In genomic region chr11:68039526-68040086, GRCh38 we compare ENCODE assay signal across 8 cellular contexts. TPM values are rescaled to one million over a fixed set of nuclear protein-coding genes. Genes with fewer than 3 reads are reported as not detected.
DNase-seq lines count a peak whose midpoint lies in the region; ATAC-seq, FAIRE-seq and TF ChIP-seq lines count a peak whose summit lies in the region.

No MANE protein-coding gene starts in this region.

- FAIRE-seq in D721Med (lab: Jason Lieb, UNC), result no peak

- no peaks in the 10 kb centered on the region for H3K9me3 Mint-ChIP-seq in CD4-positive, CD25-positive, alpha-beta regulatory T cell
- H3K9me3 Mint-ChIP-seq in nephron, result no peaks in the 10 kb centered on the region

- H3K9ac ChIP-seq in HUES6 (ENCODE audit: low read length), result peak overlapping the region; percentile 37

- H3K4me3 ChIP-seq in CD4-positive, CD25-positive, alpha-beta regulatory T cell (ENCODE audit: low read depth, low read length), result peak overlapping the region; percentile 77
- peak overlapping the region; percentile 57 for H3K4me3 ChIP-seq in HUES6 (ENCODE audit: low read depth, low read length)

- H3K4me1 Mint-ChIP-seq in CD4-positive, CD25-positive, alpha-beta regulatory T cell, result peaks cover 0 to 34% (median 10%) of the 10 kb centered on the region in 4 donors
- peaks cover 12% of the 10 kb centered on the region for H3K4me1 Mint-ChIP-seq in nephron

- H3K36me3 Mint-ChIP-seq in CD4-positive, CD25-positive, alpha-beta regulatory T cell, result no peaks in the 10 kb centered on the region
- H3K36me3 Mint-ChIP-seq in nephron (ENCODE audit: low read depth), result no peaks in the 10 kb centered on the region

- TF ChIP-seq CTCF in nephron (IDR thresholded peaks at IDR 0.05; ENCODE audit: unreplicated experiment in 3 of 3) (no peak), D721Med (IDR thresholded peaks at IDR 0.05; ENCODE audit: insufficient read depth, missing control alignments) (no peak)

- peak overlapping the region; percentile 92 to 97 (median 94) for H3K27ac Mint-ChIP-seq in CD4-positive, CD25-positive, alpha-beta regulatory T cell
- peak overlapping the region; percentile 69 to 92 (median 85) for H3K27ac Mint-ChIP-seq in nephron

- H3K27me3 Mint-ChIP-seq in CD4-positive, CD25-positive, alpha-beta regulatory T cell, result no peaks in the 10 kb centered on the region
- H3K27me3 Mint-ChIP-seq in nephron (ENCODE audit: low read depth), result no peaks in the 10 kb centered on the region

- H3K36me3 ChIP-seq in CD4-positive, CD25-positive, alpha-beta regulatory T cell (ENCODE audit: control insufficient read depth, insufficient read depth, low read length), result peaks cover 10% of the 10 kb centered on the region
- H3K36me3 ChIP-seq in HUES6 (ENCODE audit: control insufficient read depth, insufficient read depth, low read length), result 0 out of 2 replicates have a peak, but pooled peaks cover 10% of the 10 kb centered on the region

- DNase-seq in CD4-positive, CD25-positive, alpha-beta regulatory T cell, result peak in 1 of 3 donors; percentile 20
- no peak for DNase-seq in KG1 (lab: John Stamatoyannopoulos, UW)
- DNase-seq in D721Med (ENCODE audit: insufficient read length, low spot score), result no peak
- no peak for DNase-seq in NCI-H187 (lab: John Stamatoyannopoulos, UW)
- DNase-seq in activated CD4-positive, alpha-beta T cell treated with anti-CD3 and anti-CD28 coated beads, Interleukin-2, amount 50 U/mL, for 1 hour, result no peak

- H3K27me3 ChIP-seq in CD4-positive, CD25-positive, alpha-beta regulatory T cell (ENCODE audit: control insufficient read depth, insufficient read depth, low read length), result no peaks in the 10 kb centered on the region
- no peaks in the 10 kb centered on the region for H3K27me3 ChIP-seq in HUES6 (ENCODE audit: control insufficient read depth, insufficient read depth, low read length)

- peak overlapping the region; percentile 90 to 98 (median 96) for H3K4me3 Mint-ChIP-seq in CD4-positive, CD25-positive, alpha-beta regulatory T cell
- H3K4me3 Mint-ChIP-seq in nephron, result peak overlapping the region in 2 of 3 experiments; percentile 72 to 76

- ATAC-seq in CD4-positive, CD25-positive, alpha-beta regulatory T cell (ENCODE audit: low read depth in 2 of 2), result no peak

- H3K4me1 ChIP-seq in CD4-positive, CD25-positive, alpha-beta regulatory T cell (ENCODE audit: control insufficient read depth, insufficient read depth, low read length, poor library complexity, severe bottlenecking), result peaks cover 56% of the 10 kb centered on the region
- H3K4me1 ChIP-seq in HUES6 (ENCODE audit: control insufficient read depth, insufficient read depth, low read length), result peaks cover 34% of the 10 kb centered on the region

- H3K9me3 ChIP-seq in CD4-positive, CD25-positive, alpha-beta regulatory T cell (ENCODE audit: control insufficient read depth in 2 of 2, low read length in 2 of 2), result no peaks in the 10 kb centered on the region
- H3K9me3 ChIP-seq in HUES6 (ENCODE audit: control insufficient read depth, insufficient read depth, low read depth, low read length), result no peaks in the 10 kb centered on the region

- peak overlapping the region; percentile 80 for H3K27ac ChIP-seq in CD4-positive, CD25-positive, alpha-beta regulatory T cell (ENCODE audit: insufficient read depth, low read length, poor library complexity, severe bottlenecking)
- H3K27ac ChIP-seq in HUES6 (ENCODE audit: low read depth, low read length) (no peak overlapping the region), cingulate gyrus (ENCODE audit: low read depth, low read length) (peak overlapping the region; percentile 47)

RNA-seq across cellular contexts. Expression of gene TCIRG1, which starts 0.8 kb away (rescaled TPM):
- 290 TPM for total RNA-seq in CD4-positive, CD25-positive, alpha-beta regulatory T cell
- polyA plus RNA-seq in CD4-positive, CD25-positive, alpha-beta regulatory T cell, result 10 to 100 TPM; 33.3 to 63.2 (median 46.2) TPM

RNA-seq across cellular contexts. Expression of gene NDUFS8, which starts 9.1 kb away (rescaled TPM):
- 66.6 TPM for total RNA-seq in CD4-positive, CD25-positive, alpha-beta regulatory T cell
- 100 to 1,000 TPM; 142 to 166 (median 152) TPM for polyA plus RNA-seq in CD4-positive, CD25-positive, alpha-beta regulatory T cell

RNA-seq across cellular contexts. Expression of gene ALDH3B1, which starts 29.5 kb away (rescaled TPM):
- not detected for total RNA-seq in CD4-positive, CD25-positive, alpha-beta regulatory T cell
- polyA plus RNA-seq in CD4-positive, CD25-positive, alpha-beta regulatory T cell, result not detected

RNA-seq across cellular contexts. Expression of gene UNC93B1, which starts 35.7 kb away (rescaled TPM):
- 19.0 TPM for total RNA-seq in CD4-positive, CD25-positive, alpha-beta regulatory T cell
- polyA plus RNA-seq in CD4-positive, CD25-positive, alpha-beta regulatory T cell, result 10 to 100 TPM; 12.8 to 16.0 (median 13.9) TPM
